In genomic region chr1:88608139-88608943, GRCh38 we compare ENCODE assay signal across 8 cellular contexts.
DNase-seq lines count a peak whose midpoint lies in the region; ATAC-seq, FAIRE-seq and TF ChIP-seq lines count a peak whose summit lies in the region.

No MANE protein-coding gene starts in this region.

- TF ChIP-seq CTCF in AG10803 (conservative IDR thresholded peaks at IDR 0.05; ENCODE audit: low read length) = peak; percentile 77

- no peak overlapping the region for H3K4me3 ChIP-seq in AG10803 (ENCODE audit: low read length)

- DNase-seq in AG10803 (ENCODE audit: low read depth) (peak; percentile 26), GM18507 (ENCODE audit: extremely low spot score, insufficient read length, low read depth) (no peak), OCI-M1 (lab: John Stamatoyannopoulos, UW) (peak; percentile 77), erythroblast (lab: John Stamatoyannopoulos, UW) (peak; percentile 30 to 52), UCSD-AML1 (lab: John Stamatoyannopoulos, UW; ENCODE audit: unreplicated experiment) (no peak)
- no peak for DNase-seq in stimulated activated naive CD8-positive, alpha-beta T cell treated with anti-CD3 and anti-CD28 coated beads, Interleukin-15, Interleukin-2, amounts not matched to agents 100 U/mL and 50 U/mL, for 24 hours

- peak; percentile 91 for ATAC-seq in HG03159 (IDR thresholded peaks at IDR 0.05; ENCODE audit: unreplicated experiment)
- ATAC-seq in stimulated activated naive CD8-positive, alpha-beta T cell treated with anti-CD3 and anti-CD28 coated beads, Interleukin-15, Interleukin-2, amounts not matched to agents 100 U/mL and 50 U/mL, for 24 hours = peak; percentile 43
- ATAC-seq in GM19324 (IDR thresholded peaks at IDR 0.05; ENCODE audit: low FRiP score, unreplicated experiment) = no peak

- no peak for TF ChIP-seq POLR2A in erythroblast (IDR thresholded peaks at IDR 0.05; ENCODE audit: low read length)

- FAIRE-seq in GM18507 (lab: Jason Lieb, UNC) = peak; percentile 90

Comparison
In these comparisons a context has a peak if more than half of its experiments do, and no peak if none do; other contexts are left out.
1. DNase-seq: peak in AG10803 (single experiment), OCI-M1 (single experiment) and erythroblast (2 of 2); none in GM18507 (single experiment), stimulated activated naive CD8-positive, alpha-beta T cell treated with anti-CD3 and anti-CD28 coated beads, Interleukin-15, Interleukin-2, amounts not matched to agents 100 U/mL and 50 U/mL, for 24 hours (single experiment) and UCSD-AML1 (single experiment).